20 cellular contexts compared by ENCODE assay signal in genomic region chr2:232396683-232397082, GRCh38. TPM values are rescaled to one million over a fixed set of nuclear protein-coding genes. Genes with fewer than 3 reads are reported as not detected.
DNase-seq lines count a peak whose midpoint lies in the region; ATAC-seq lines count a peak whose summit lies in the region.
"Had no signal": no experiment of that assay in that cellular context is flagged by ENCODE, and none has a peak within 500 bp of the region (broad histone marks: within the 10 kb centered on the region; RNA-seq: fewer than 3 reads in every experiment).

No MANE protein-coding gene starts in this region.

- DNase-seq in SJCRH30: peak; percentile 22 to 57
- no peak for DNase-seq in mesenchymal stem cell
- no peak for DNase-seq in aorta
- DNase-seq: CD4-positive, alpha-beta T cell; CD8-positive, alpha-beta memory T cell; DMS 273 treated with DMSO at 0.1 percent for 48 hours; DMS53; DMS79 treated with DMSO at 0.1 percent for 48 hours; GF-D8 had no signal

- no peaks in the 10 kb centered on the region for H3K36me3 ChIP-seq in BLaER1 treated with 17β-estradiol and CSF1 and Interleukin-3, amounts not matched to agents 10 nM and 100 nM
- H3K36me3 ChIP-seq in SJCRH30 (no peaks in the 10 kb centered on the region), mesenchymal stem cell (ENCODE audit: control insufficient read depth in 1 of 2, insufficient read depth in 2 of 2, low read depth in 1 of 2, low read length in 2 of 2) (no peaks in the 10 kb centered on the region), aorta (ENCODE audit: control insufficient read depth in 1 of 2, insufficient read depth in 2 of 2, low read length in 1 of 2) (no peaks in the 10 kb centered on the region)
- H3K36me3 ChIP-seq: HAP-1 had no signal

- H2AK5ac ChIP-seq in mesenchymal stem cell (ENCODE audit: low read length, severe bottlenecking): no peak overlapping the region

- no peak overlapping the region for H4K91ac ChIP-seq in mesenchymal stem cell (ENCODE audit: low read length)

- WGBS in mesenchymal stem cell: 95% methylated on average over 2 of the region's 2 CpGs
- 50 to 55% methylated on average over 2 of the region's 2 CpGs for WGBS in aorta, 2 donors

- H3K27me3 ChIP-seq in BLaER1 treated with 17β-estradiol and CSF1 and Interleukin-3, amounts not matched to agents 10 nM and 100 nM: no peaks in the 10 kb centered on the region
- 0 out of 2 replicates have a peak, but pooled peaks cover 5% of the 10 kb centered on the region for H3K27me3 ChIP-seq in SJCRH30
- H3K27me3 ChIP-seq in mesenchymal stem cell (ENCODE audit: control insufficient read depth in 1 of 2, insufficient read depth in 1 of 2, low read length in 2 of 2): peaks cover 19 to 33% of the 10 kb centered on the region in 2 experiments
- H3K27me3 ChIP-seq in aorta (ENCODE audit: control insufficient read depth in 1 of 2, insufficient read depth in 2 of 2, low read length in 1 of 2): no peaks in the 10 kb centered on the region

- H3K27ac ChIP-seq in BLaER1 treated with 17β-estradiol and CSF1 and Interleukin-3, amounts not matched to agents 10 nM and 100 nM: peak overlapping the region in 5 of 11 experiments; percentile 5 to 62 (median 43); a peak in 5 of 22 replicates
- H3K27ac ChIP-seq in SJCRH30: no peak overlapping the region
- no peak overlapping the region for H3K27ac ChIP-seq in mesenchymal stem cell (ENCODE audit: low read length, poor library complexity, severe bottlenecking)
- no peak overlapping the region for H3K27ac ChIP-seq in aorta (ENCODE audit: low read depth in 1 of 2, low read length in 2 of 2)

- H3K9ac ChIP-seq in BLaER1 treated with 17β-estradiol and CSF1 and Interleukin-3, amounts not matched to agents 10 nM and 100 nM: no peak overlapping the region
- no peak overlapping the region for H3K9ac ChIP-seq in mesenchymal stem cell (ENCODE audit: low read length)

- H4K20me1 ChIP-seq in BLaER1 treated with 17β-estradiol and CSF1 and Interleukin-3, amounts not matched to agents 10 nM and 100 nM: no peaks in the 10 kb centered on the region

- H2BK120ac ChIP-seq in mesenchymal stem cell (ENCODE audit: low read depth, low read length): no peak overlapping the region

- no peaks in the 10 kb centered on the region for H3K9me3 ChIP-seq in BLaER1 treated with 17β-estradiol and CSF1 and Interleukin-3, amounts not matched to agents 10 nM and 100 nM (replicated peaks in 1 of 11)
- no peaks in the 10 kb centered on the region for H3K9me3 ChIP-seq in SJCRH30 (replicated peaks)
- no peaks in the 10 kb centered on the region for H3K9me3 ChIP-seq in mesenchymal stem cell (ENCODE audit: control insufficient read depth, low read length)
- H3K9me3 ChIP-seq in aorta (ENCODE audit: control insufficient read depth, low read length): no peaks in the 10 kb centered on the region
- H3K9me3 ChIP-seq: HAP-1 had no signal

- H3K79me1 ChIP-seq in mesenchymal stem cell (replicated peaks; ENCODE audit: low read length, poor library complexity, severe bottlenecking): no peaks in the 10 kb centered on the region

- no peak overlapping the region for H2BK15ac ChIP-seq in mesenchymal stem cell (ENCODE audit: low read depth, poor library complexity, severe bottlenecking)

- intact Hi-C loops in aorta (cut with DNase I): no loop called here

- no peak overlapping the region for H3K14ac ChIP-seq in mesenchymal stem cell (ENCODE audit: low read length in 2 of 2)

- H2BK12ac ChIP-seq in mesenchymal stem cell (ENCODE audit: low read length in 2 of 2): no peak overlapping the region

- peaks cover 18 to 59% (median 48%) of the 10 kb centered on the region in 10 experiments for H3K4me1 ChIP-seq in BLaER1 treated with 17β-estradiol and CSF1 and Interleukin-3, amounts not matched to agents 10 nM and 100 nM
- H3K4me1 ChIP-seq in SJCRH30 (no peaks in the 10 kb centered on the region; the same call in 1 of the 2 replicates), mesenchymal stem cell (ENCODE audit: control insufficient read depth, insufficient read depth, low read depth, low read length) (peaks cover 2% of the 10 kb centered on the region), aorta (ENCODE audit: control insufficient read depth in 1 of 2, insufficient read depth in 2 of 2, low read length in 2 of 2) (no peaks in the 10 kb centered on the region)
- H3K4me1 ChIP-seq: HAP-1 had no signal

- H3K23ac ChIP-seq in mesenchymal stem cell (ENCODE audit: low read length in 2 of 2): no peak overlapping the region

- ATAC-seq in aorta (ENCODE audit: low FRiP score) (no peak), HG03521 (IDR thresholded peaks at IDR 0.05; ENCODE audit: unreplicated experiment) (no peak), GM18907 (IDR thresholded peaks at IDR 0.05; ENCODE audit: unreplicated experiment) (no peak)
- ATAC-seq: GM23338 had no signal

- H2BK5ac ChIP-seq in mesenchymal stem cell (ENCODE audit: low read depth, low read length, poor library complexity, severe bottlenecking): no peak overlapping the region

- H3K4me3 ChIP-seq in BLaER1 treated with 17β-estradiol and CSF1 and Interleukin-3, amounts not matched to agents 10 nM and 100 nM: no peak overlapping the region
- no peak overlapping the region for H3K4me3 ChIP-seq in SJCRH30
- H3K4me3 ChIP-seq in mesenchymal stem cell (ENCODE audit: insufficient read depth in 1 of 2, low read depth in 1 of 2, low read length in 2 of 2): no peak overlapping the region
- H3K4me3 ChIP-seq in aorta (ENCODE audit: low read length in 2 of 2): no peak overlapping the region
- H3K4me3 ChIP-seq: GM23338, HAP-1 had no signal

- no peak overlapping the region for H2AFZ ChIP-seq in mesenchymal stem cell (ENCODE audit: low read depth, low read length)
- H2AFZ ChIP-seq: GM23338 had no signal

- peak overlapping the region in 9 of 11 experiments; percentile 42 to 69 (median 59); a peak in 15 of 22 replicates for H3K4me2 ChIP-seq in BLaER1 treated with 17β-estradiol and CSF1 and Interleukin-3, amounts not matched to agents 10 nM and 100 nM
- H3K4me2 ChIP-seq in mesenchymal stem cell (ENCODE audit: low read length, poor library complexity, severe bottlenecking): peak overlapping the region; percentile 39
- H3K4me2 ChIP-seq: GM23338 had no signal

- no peak overlapping the region for H3K4ac ChIP-seq in mesenchymal stem cell (ENCODE audit: low read depth in 1 of 2, low read length in 2 of 2)

- no peak overlapping the region for H4K8ac ChIP-seq in mesenchymal stem cell (ENCODE audit: low read length)

- no peak overlapping the region for H3K18ac ChIP-seq in mesenchymal stem cell (ENCODE audit: low read depth in 1 of 2, low read length in 2 of 2)

RNA-seq across cellular contexts. Expression of gene ALPG, which starts 10.0 kb away (rescaled TPM):
- not detected in 2 replicates for total RNA-seq in SJCRH30 (2014; rRNA removed; shearing (Covaris generic))
- polyA plus RNA-seq in mesenchymal stem cell (2013, experiment 1 of 2): not detected
- polyA plus RNA-seq in mesenchymal stem cell (2013, experiment 2 of 2): not detected
- total RNA-seq in aorta: not detected
- not detected for polyA plus RNA-seq in aorta
- total RNA-seq: A172; A673; CD4-positive, alpha-beta T cell; CD8-positive, alpha-beta memory T cell; Daoy had no signal
- polyA plus RNA-seq: BJ; CD14-positive monocyte; CD8-positive, alpha-beta memory T cell had no signal

RNA-seq across cellular contexts. Expression of gene ALPP, which starts 18.1 kb away (rescaled TPM):
- total RNA-seq in SJCRH30 (2014; rRNA removed; shearing (Covaris generic)): 0.08 TPM in 1 of 2 replicates, not detected in the other
- not detected for polyA plus RNA-seq in mesenchymal stem cell (2013, experiment 1 of 2)
- not detected for polyA plus RNA-seq in mesenchymal stem cell (2013, experiment 2 of 2)
- not detected for total RNA-seq in aorta
- polyA plus RNA-seq in aorta: not detected
- total RNA-seq: A673; CD4-positive, alpha-beta T cell; CD8-positive, alpha-beta memory T cell; Daoy had no signal
- polyA plus RNA-seq: BJ; CD14-positive monocyte; CD8-positive, alpha-beta memory T cell; GM23338 had no signal

RNA-seq across cellular contexts. Expression of gene ALPI, which starts 59.3 kb away (rescaled TPM):
- not detected in 2 replicates for total RNA-seq in SJCRH30 (2014; rRNA removed; shearing (Covaris generic))
- polyA plus RNA-seq in mesenchymal stem cell (2013, experiment 1 of 2): not detected
- not detected for polyA plus RNA-seq in mesenchymal stem cell (2013, experiment 2 of 2)
- total RNA-seq in aorta: not detected
- 10 to 100 TPM in 1 of 2 donors, under 1 TPM in 1; 0.18 to 19.9 TPM for polyA plus RNA-seq in aorta
- total RNA-seq: A172; A673; CD4-positive, alpha-beta T cell; CD8-positive, alpha-beta memory T cell; Daoy; G401; GM23338 had no signal
- polyA plus RNA-seq: BJ; CD14-positive monocyte; CD8-positive, alpha-beta memory T cell; GM23338 had no signal

Comparison
In these comparisons a context has a peak if more than half of its experiments do, and no peak if none do; other contexts are left out.
1. DNase-seq: peak in SJCRH30 (2 of 2); none in mesenchymal stem cell (single experiment) and aorta (0 of 2).